Comparison of ENCODE assay signal across 8 cellular contexts in genomic region chr3:120596116-120596852, GRCh38. TPM values are rescaled to one million over a fixed set of nuclear protein-coding genes. Genes with fewer than 3 reads are reported as not detected.
A peak's percentile ranks its signal among the peaks of the same experiment; 100 is the strongest.
DNase-seq lines count a peak whose midpoint lies in the region; ATAC-seq and TF ChIP-seq lines count a peak whose summit lies in the region.

Gene NDUFB4 (plus strand): TSS chr3:120596336. CDS start chr3:120596360, 24 bp downstream.

- peak; percentile 98 for DNase-seq in NCI-H128 (lab: John Stamatoyannopoulos, UW; ENCODE audit: unreplicated experiment)
- peak; percentile 90 for DNase-seq in activated naive CD8-positive, alpha-beta T cell treated with anti-CD3 and anti-CD28 coated beads, Interleukin-2, amount 10 ng/mL, durations not matched to agents 7 days and 5 days
- DNase-seq in glutamatergic neuron, result peak; percentile 99
- DNase-seq in osteoblast (ENCODE audit: insufficient read length, low spot score, missing footprints), result peak; percentile 96
- DNase-seq in thoracic aorta (ENCODE audit: low spot score), result peak; percentile 90

- POLR2A ChIA-PET in activated naive CD8-positive, alpha-beta T cell treated with anti-CD3 and anti-CD28 coated beads, Interleukin-2, amount 10 ng/mL, durations not matched to agents 7 days and 5 days (lab: Charles Lee), result interaction anchor here (1.0 to 3.6 kb wide), 7 partner anchors 8 to 502 kb away, joined by 3 to 27 read pairs (median 6); partner anchors contain the start of genes GSK3B, GTF2E1, LRRC58 and RABL3

- no peaks in the 10 kb centered on the region for H3K9me2 ChIP-seq in SU-DHL-6 (replicated peaks; ENCODE audit: insufficient read depth, low read length)

- H3K27ac ChIP-seq in SU-DHL-6 (ENCODE audit: low read depth, low read length) (peak within 1 kb of the TSS; percentile 67), osteoblast (ENCODE audit: low read depth, low read length) (peak within 1 kb of the TSS; percentile 94), thoracic aorta (peak within 1 kb of the TSS; percentile 78 to 80)

- TF ChIP-seq CTCF in SU-DHL-6 (IDR thresholded peaks at IDR 0.05; ENCODE audit: insufficient read depth, low read length, poor library complexity, severe bottlenecking), result no peak
- TF ChIP-seq CTCF in glutamatergic neuron (IDR thresholded peaks at IDR 0.05; ENCODE audit: partially characterized antibody, unreplicated experiment), result no peak
- TF ChIP-seq CTCF in osteoblast (IDR thresholded peaks at IDR 0.05; ENCODE audit: extremely low read depth, low read depth, low read length), result no peak
- TF ChIP-seq CTCF in thoracic aorta (IDR thresholded peaks at IDR 0.05), result no peak

- H3K79me2 ChIP-seq in SU-DHL-6 (ENCODE audit: insufficient read depth, low read length) (peaks cover 38% of the 10 kb centered on the region), osteoblast (ENCODE audit: insufficient read depth, low read length) (peaks cover 31% of the 10 kb centered on the region)

- ATAC-seq in HG02678 (IDR thresholded peaks at IDR 0.05; ENCODE audit: unreplicated experiment) (peak; percentile 93), thoracic aorta (ENCODE audit: insufficient number of reproducible peaks, low FRiP score, low read depth) (peak; percentile 97)
- ATAC-seq in activated naive CD8-positive, alpha-beta T cell treated with anti-CD3 and anti-CD28 coated beads, Interleukin-2, amount 10 ng/mL, durations not matched to agents 7 days and 5 days (ENCODE audit: low read depth), result peak; percentile 99

- H3K27me3 ChIP-seq in SU-DHL-6 (ENCODE audit: low read length), result no peaks in the 10 kb centered on the region
- peaks cover 3% of the 10 kb centered on the region for H3K27me3 ChIP-seq in osteoblast (ENCODE audit: insufficient read depth, low read length)
- H3K27me3 ChIP-seq in thoracic aorta (replicated peaks; ENCODE audit: insufficient read depth), result no peaks in the 10 kb centered on the region

- peak within 1 kb of the TSS; percentile 93 for H3K4me3 Mint-ChIP-seq in activated naive CD8-positive, alpha-beta T cell treated with anti-CD3 and anti-CD28 coated beads, Interleukin-2, amount 10 ng/mL, durations not matched to agents 7 days and 5 days
- H3K4me3 Mint-ChIP-seq in glutamatergic neuron (ENCODE audit: unreplicated experiment), result peak within 1 kb of the TSS; percentile 90

- peak within 1 kb of the TSS; percentile 98 for H3K9ac ChIP-seq in SU-DHL-6 (ENCODE audit: low read length)

- H3K27me3 Mint-ChIP-seq in activated naive CD8-positive, alpha-beta T cell treated with anti-CD3 and anti-CD28 coated beads, Interleukin-2, amount 10 ng/mL, durations not matched to agents 7 days and 5 days, result peaks cover 6% of the 10 kb centered on the region
- peaks cover 4% of the 10 kb centered on the region for H3K27me3 Mint-ChIP-seq in glutamatergic neuron (ENCODE audit: unreplicated experiment)

- H3K36me3 Mint-ChIP-seq in activated naive CD8-positive, alpha-beta T cell treated with anti-CD3 and anti-CD28 coated beads, Interleukin-2, amount 10 ng/mL, durations not matched to agents 7 days and 5 days, result peaks cover 13% of the 10 kb centered on the region
- no peaks in the 10 kb centered on the region for H3K36me3 Mint-ChIP-seq in glutamatergic neuron (ENCODE audit: unreplicated experiment)

- H3K36me3 ChIP-seq in SU-DHL-6 (ENCODE audit: low read length) (peaks cover 6% of the 10 kb centered on the region; the same call in 1 of the 2 replicates), osteoblast (ENCODE audit: insufficient read depth, low read length) (peaks cover 17% of the 10 kb centered on the region), thoracic aorta (peaks cover 4% of the 10 kb centered on the region)

- peak within 1 kb of the TSS; percentile 92 for H3K27ac Mint-ChIP-seq in activated naive CD8-positive, alpha-beta T cell treated with anti-CD3 and anti-CD28 coated beads, Interleukin-2, amount 10 ng/mL, durations not matched to agents 7 days and 5 days
- peak within 1 kb of the TSS; percentile 91 for H3K27ac Mint-ChIP-seq in glutamatergic neuron (ENCODE audit: unreplicated experiment)

- H3K4me1 ChIP-seq in osteoblast (ENCODE audit: insufficient read depth, low read length) (peaks cover 7% of the 10 kb centered on the region), thoracic aorta (ENCODE audit: control insufficient read depth in 1 of 2, low read depth in 2 of 2) (peaks cover 13 to 31% of the 10 kb centered on the region in 2 donors)

- H3K4me3 ChIP-seq in SU-DHL-6 (ENCODE audit: insufficient read depth, low read length, poor library complexity, severe bottlenecking) (peak within 1 kb of the TSS; percentile 98), osteoblast (ENCODE audit: insufficient read depth, low read length) (peak within 1 kb of the TSS; percentile 96), thoracic aorta (peak within 1 kb of the TSS; percentile 89)

- H3F3A ChIP-seq in SU-DHL-6 (ENCODE audit: insufficient read depth), result no peaks in the 10 kb centered on the region

- H3K4me2 ChIP-seq in SU-DHL-6 (ENCODE audit: low read depth, low read length, poor library complexity, severe bottlenecking) (peak within 1 kb of the TSS; percentile 96), osteoblast (ENCODE audit: insufficient read depth, low read length) (peak within 1 kb of the TSS; percentile 97)

- H3K4me1 Mint-ChIP-seq in activated naive CD8-positive, alpha-beta T cell treated with anti-CD3 and anti-CD28 coated beads, Interleukin-2, amount 10 ng/mL, durations not matched to agents 7 days and 5 days, result peaks cover 12% of the 10 kb centered on the region
- H3K4me1 Mint-ChIP-seq in glutamatergic neuron (ENCODE audit: low read depth, unreplicated experiment), result no peaks in the 10 kb centered on the region

- H4K20me1 ChIP-seq in SU-DHL-6 (ENCODE audit: low read depth, low read length) (0 out of 2 replicates have a peak, but pooled peaks cover 2% of the 10 kb centered on the region), osteoblast (ENCODE audit: insufficient read depth, low read length) (no peaks in the 10 kb centered on the region)

- no peaks in the 10 kb centered on the region for H3K9me3 Mint-ChIP-seq in activated naive CD8-positive, alpha-beta T cell treated with anti-CD3 and anti-CD28 coated beads, Interleukin-2, amount 10 ng/mL, durations not matched to agents 7 days and 5 days
- H3K9me3 Mint-ChIP-seq in glutamatergic neuron (ENCODE audit: unreplicated experiment), result peaks cover 5% of the 10 kb centered on the region

- H3K9me3 ChIP-seq in SU-DHL-6 (ENCODE audit: insufficient read depth, low read length) (no peaks in the 10 kb centered on the region), osteoblast (ENCODE audit: low read depth, low read length) (no peaks in the 10 kb centered on the region), thoracic aorta (no peaks in the 10 kb centered on the region)

- H2AFZ ChIP-seq in SU-DHL-6 (ENCODE audit: low read depth, low read length, severe bottlenecking) (peak within 1 kb of the TSS; percentile 94), osteoblast (ENCODE audit: low read length) (peak within 1 kb of the TSS; percentile 100)

- peak; percentile 71 for TF ChIP-seq POLR2A in GM10847 (IDR thresholded peaks at IDR 0.05; ENCODE audit: extremely low read depth, insufficient read length)

RNA-seq across cellular contexts. Expression of gene NDUFB4, which starts in this region (rescaled TPM):
- total RNA-seq in activated naive CD8-positive, alpha-beta T cell treated with anti-CD3 and anti-CD28 coated beads, Interleukin-2, amount 10 ng/mL, durations not matched to agents 7 days and 5 days, result 100 to 1,000 TPM; 120 to 121 TPM
- total RNA-seq in glutamatergic neuron (ENCODE audit: unreplicated experiment) (119 TPM), osteoblast (38.4 and 40.7 TPM in 2 replicates), thoracic aorta (10 to 100 TPM; 23.5 to 62.3 TPM)

Comparison
In these comparisons a context has a peak if more than half of its experiments do, and no peak if none do; other contexts are left out.
1. Peak in every context shown above with its lines: DNase-seq, ATAC-seq, H3K4me3 ChIP-seq and H3K27ac ChIP-seq.